ENCODE assay signal across 17 cellular contexts in genomic region chr3:177594096-177594495, GRCh38.
DNase-seq lines count a peak whose midpoint lies in the region; ATAC-seq and TF ChIP-seq lines count a peak whose summit lies in the region.
"Had no signal": no experiment of that assay in that cellular context is flagged by ENCODE, and none has a peak within 500 bp of the region (broad histone marks: within the 10 kb centered on the region; RNA-seq: fewer than 3 reads in every experiment).

No MANE protein-coding gene starts in this region.

- H3K4me1 Mint-ChIP-seq in nephron, result peaks cover 72% of the 10 kb centered on the region
- peaks cover 10% of the 10 kb centered on the region for H3K4me1 Mint-ChIP-seq in progenitor cell of endocrine pancreas (ENCODE audit: low read depth)

- H3K9me3 Mint-ChIP-seq in nephron (no peaks in the 10 kb centered on the region), progenitor cell of endocrine pancreas (ENCODE audit: low read depth) (no peaks in the 10 kb centered on the region)
- H3K9me3 Mint-ChIP-seq: stimulated activated effector memory CD8-positive, alpha-beta T cell treated with anti-CD3 and anti-CD28 coated beads, Interleukin-12 subunit alpha, Interleukin-12 subunit beta, amount 100 ng/mL, for 72 hours had no signal

- no peaks in the 10 kb centered on the region for H3K79me2 ChIP-seq in mammary epithelial cell (ENCODE audit: insufficient read depth, low read length)

- no peaks in the 10 kb centered on the region for H3K27me3 Mint-ChIP-seq in nephron (ENCODE audit: low read depth)
- H3K27me3 Mint-ChIP-seq in progenitor cell of endocrine pancreas, result no peaks in the 10 kb centered on the region
- H3K27me3 Mint-ChIP-seq: activated CD4-positive, alpha-beta T cell treated with anti-CD3 and anti-CD28 coated beads for 36 hours had no signal

- no peak overlapping the region for H3K9ac ChIP-seq in BLaER1 treated with 17β-estradiol and CSF1 and Interleukin-3, amounts not matched to agents 10 nM and 100 nM
- H3K9ac ChIP-seq in mammary epithelial cell (ENCODE audit: insufficient read depth, low read length), result no peak overlapping the region

- WGBS in mammary epithelial cell (ENCODE audit: low coverage, missing lambda C conversion rate), result 89% methylated on average over 6 of the region's 6 CpGs

- H3K27ac Mint-ChIP-seq in nephron (peak overlapping the region in 2 of 3 experiments; percentile 5 to 8), progenitor cell of endocrine pancreas (no peak overlapping the region)
- H3K27ac Mint-ChIP-seq: activated CD4-positive, alpha-beta T cell treated with anti-CD3 and anti-CD28 coated beads for 36 hours; stimulated activated effector memory CD8-positive, alpha-beta T cell treated with anti-CD3 and anti-CD28 coated beads, Interleukin-12 subunit alpha, Interleukin-12 subunit beta, amount 100 ng/mL, for 72 hours had no signal

- no peak for TF ChIP-seq POLR2A in NB4 (IDR thresholded peaks at IDR 0.05; ENCODE audit: extremely low read depth, insufficient read length)

- in situ Hi-C loops in mammary epithelial cell (cut with MboI; ENCODE audit: low sequenced_read_pairs in 2 of 2), result loop anchor here in 1 of 2 donors (10.0 to 25.0 kb wide), 2 partner anchors 139 to 407 kb away; partner anchors contain the start of gene TBL1XR1

- H3K4me1 ChIP-seq in BLaER1 treated with 17β-estradiol and CSF1 and Interleukin-3, amounts not matched to agents 10 nM and 100 nM, result peaks cover 77 to 96% (median 83%) of the 10 kb centered on the region in 10 experiments
- peaks cover 80% of the 10 kb centered on the region for H3K4me1 ChIP-seq in mammary epithelial cell (ENCODE audit: insufficient read depth, low read length)

- H3K36me3 Mint-ChIP-seq in nephron (ENCODE audit: low read depth), result no peaks in the 10 kb centered on the region
- no peaks in the 10 kb centered on the region for H3K36me3 Mint-ChIP-seq in progenitor cell of endocrine pancreas (ENCODE audit: insufficient read depth)
- H3K36me3 Mint-ChIP-seq: stimulated activated effector memory CD8-positive, alpha-beta T cell treated with anti-CD3 and anti-CD28 coated beads, Interleukin-12 subunit alpha, Interleukin-12 subunit beta, amount 100 ng/mL, for 72 hours had no signal

- no peak for ATAC-seq in GM21576 (IDR thresholded peaks at IDR 0.05; ENCODE audit: unreplicated experiment)
- ATAC-seq in activated CD4-positive, CD25-positive, alpha-beta regulatory T cell treated with anti-CD3 and anti-CD28 coated beads, Interleukin-2, amount 50 U/mL, for 24 hours, result no peak
- ATAC-seq: activated CD4-positive, alpha-beta T cell treated with anti-CD3 and anti-CD28 coated beads for 36 hours; stimulated activated effector memory CD8-positive, alpha-beta T cell treated with anti-CD3 and anti-CD28 coated beads, Interleukin-12 subunit alpha, Interleukin-12 subunit beta, amount 100 ng/mL, for 72 hours had no signal

- BruUV-seq in mammary epithelial cell (replicated peaks; lab: Mats Ljungman, UMichigan), result no TSS peak

- no peak overlapping the region for H3K4me3 Mint-ChIP-seq in nephron
- H3K4me3 Mint-ChIP-seq in progenitor cell of endocrine pancreas (ENCODE audit: low read depth), result no peak overlapping the region
- H3K4me3 Mint-ChIP-seq: activated CD4-positive, alpha-beta T cell treated with anti-CD3 and anti-CD28 coated beads for 36 hours; stimulated activated effector memory CD8-positive, alpha-beta T cell treated with anti-CD3 and anti-CD28 coated beads, Interleukin-12 subunit alpha, Interleukin-12 subunit beta, amount 100 ng/mL, for 72 hours had no signal

- no peaks in the 10 kb centered on the region for H3K27me3 ChIP-seq in BLaER1 treated with 17β-estradiol and CSF1 and Interleukin-3, amounts not matched to agents 10 nM and 100 nM
- no peaks in the 10 kb centered on the region for H3K27me3 ChIP-seq in mammary epithelial cell (ENCODE audit: insufficient read depth, low read length)
- H3K27me3 ChIP-seq: adrenal gland, transverse colon had no signal

- CTCF ChIA-PET in mammary epithelial cell (lab: Charles Lee; ENCODE audit: low non-redundant PET), result no interaction called here

- H3K4me2 ChIP-seq in BLaER1 treated with 17β-estradiol and CSF1 and Interleukin-3, amounts not matched to agents 10 nM and 100 nM, result peak overlapping the region in 9 of 11 experiments; percentile 2 to 93 (median 10); a peak in 6 of 22 replicates
- no peak overlapping the region for H3K4me2 ChIP-seq in mammary epithelial cell (ENCODE audit: insufficient read depth, low read depth, low read length)

- intact Hi-C loops in mammary epithelial cell (cut with micrococcal nuclease), result loop anchor here (10.0 kb wide), 1 partner anchor 229 kb away; no protein-coding TSS in a partner anchor

- peaks cover 0 to 49% (median 0%) of the 10 kb centered on the region in 11 experiments; a peak in 13 of 22 replicates for H3K9me3 ChIP-seq in BLaER1 treated with 17β-estradiol and CSF1 and Interleukin-3, amounts not matched to agents 10 nM and 100 nM (replicated peaks in 1 of 11)
- H3K9me3 ChIP-seq in mammary epithelial cell (replicated peaks; ENCODE audit: insufficient read depth, low read length), result no peaks in the 10 kb centered on the region
- H3K9me3 ChIP-seq: adrenal gland, transverse colon had no signal

- no peaks in the 10 kb centered on the region for H4K20me1 ChIP-seq in BLaER1 treated with 17β-estradiol and CSF1 and Interleukin-3, amounts not matched to agents 10 nM and 100 nM
- no peaks in the 10 kb centered on the region for H4K20me1 ChIP-seq in mammary epithelial cell (ENCODE audit: insufficient read depth, low read length)

- TF ChIP-seq CTCF in NB4 (IDR thresholded peaks at IDR 0.05; ENCODE audit: low read depth, low read length), result no peak
- TF ChIP-seq CTCF in mammary epithelial cell (conservative IDR thresholded peaks at IDR 0.05 in 1 of 2, IDR thresholded peaks at IDR 0.05 in 1 of 2; ENCODE audit: extremely low read depth in 1 of 2, insufficient read depth in 1 of 2, low read depth in 1 of 2, low read length in 2 of 2), result no peak
- no peak for TF ChIP-seq CTCF in nephron (IDR thresholded peaks at IDR 0.05; ENCODE audit: unreplicated experiment in 3 of 3)
- TF ChIP-seq CTCF in progenitor cell of endocrine pancreas (IDR thresholded peaks at IDR 0.05; ENCODE audit: unreplicated experiment), result no peak

- dilution Hi-C loops in mammary epithelial cell (cut with HindIII; ENCODE audit: low sequenced_read_pairs), result no loop called here

- H3K36me3 ChIP-seq in BLaER1 treated with 17β-estradiol and CSF1 and Interleukin-3, amounts not matched to agents 10 nM and 100 nM, result no peaks in the 10 kb centered on the region
- no peaks in the 10 kb centered on the region for H3K36me3 ChIP-seq in mammary epithelial cell (ENCODE audit: insufficient read depth, low read length)
- H3K36me3 ChIP-seq: adrenal gland, transverse colon had no signal

- H3K4me3 ChIP-seq in BLaER1 treated with 17β-estradiol and CSF1 and Interleukin-3, amounts not matched to agents 10 nM and 100 nM, result no peak overlapping the region
- no peak overlapping the region for H3K4me3 ChIP-seq in NB4 (ENCODE audit: low read depth, low read length)
- no peak overlapping the region for H3K4me3 ChIP-seq in mammary epithelial cell (replicated peaks in 1 of 3; ENCODE audit: insufficient read depth in 1 of 3, low read depth in 2 of 3, low read length in 3 of 3)
- H3K4me3 ChIP-seq: adrenal gland, transverse colon had no signal

- DNase-seq in NB4 (ENCODE audit: low read depth) (peak; percentile 21), mammary epithelial cell (peak; percentile 33), SHP77 (lab: John Stamatoyannopoulos, UW) (no peak), progenitor cell of endocrine pancreas (ENCODE audit: low spot score, unreplicated experiment) (no peak)
- DNase-seq: activated CD4-positive, alpha-beta T cell treated with anti-CD3 and anti-CD28 coated beads for 36 hours; activated effector memory CD4-positive, alpha-beta T cell treated with anti-CD3 and anti-CD28 coated beads, Interleukin-2, amount 50 U/mL, for 16 hours; adrenal gland; cerebellar nuclear complex; NCI-H1092; NCI-H526; stimulated activated CD4-positive, alpha-beta T cell treated with anti-CD3 and anti-CD28 coated beads, Interleukin-12 subunit alpha, Interleukin-12 subunit beta, amount 100 ng/mL, for 4 hours; transverse colon had no signal

- peak overlapping the region in 3 of 11 experiments; percentile 6 to 10 (median 7); a peak in 2 of 22 replicates for H3K27ac ChIP-seq in BLaER1 treated with 17β-estradiol and CSF1 and Interleukin-3, amounts not matched to agents 10 nM and 100 nM
- no peak overlapping the region for H3K27ac ChIP-seq in mammary epithelial cell (ENCODE audit: insufficient read depth, low read depth, low read length)

- no peak overlapping the region for H2AFZ ChIP-seq in mammary epithelial cell (ENCODE audit: low read depth, low read length)

Comparison
In these comparisons a context has a peak if more than half of its experiments do, and no peak if none do; other contexts are left out.
1. DNase-seq: peak in NB4 (single experiment) and mammary epithelial cell (single experiment); none in SHP77 (0 of 2) and progenitor cell of endocrine pancreas (single experiment).